21 cellular contexts compared by ENCODE assay signal in the genomic region with DNA sequence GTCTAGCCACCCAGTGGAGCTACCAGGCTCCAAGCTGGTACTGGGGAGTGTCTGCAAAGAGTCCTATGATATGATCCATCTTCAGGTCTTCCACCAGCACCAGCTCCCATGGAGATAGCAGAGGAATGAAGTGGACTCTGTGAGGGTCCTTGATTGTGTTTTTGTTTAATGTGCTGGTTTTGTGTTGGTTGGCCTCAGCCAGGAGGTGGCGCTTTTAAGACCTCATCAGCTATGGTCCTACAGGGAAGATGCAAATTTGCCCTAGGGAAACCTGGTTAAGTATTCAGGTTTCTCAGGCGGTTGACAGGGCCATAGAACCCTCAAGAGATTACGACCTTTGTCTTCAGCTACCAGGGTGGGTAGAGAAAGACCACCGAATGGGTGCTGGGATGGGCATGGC.
"Had no signal": no experiment of that assay in that cellular context is flagged by ENCODE, and none has a peak within 500 bp of the region (broad histone marks: within the 10 kb centered on the region; RNA-seq: fewer than 3 reads in every experiment).

No MANE protein-coding gene starts in this region.

- H3K27me3 Mint-ChIP-seq: activated CD4-positive, alpha-beta memory T cell treated with anti-CD3 and anti-CD28 coated beads for 36 hours; activated CD4-positive, alpha-beta T cell treated with anti-CD3 and anti-CD28 coated beads for 36 hours; activated CD8-positive, alpha-beta memory T cell treated with anti-CD3 and anti-CD28 coated beads, Interleukin-2, amount 10 ng/mL, durations not matched to agents 7 days and 5 days; activated naive CD4-positive, alpha-beta T cell treated with anti-CD3 and anti-CD28 coated beads, Interleukin-2, amount 50 U/mL, for 24 hours; natural killer cell treated with Interleukin-12 subunit alpha and Interleukin-12 subunit beta and Interleukin-15 and Interleukin-18, amount 100 ng/mL, for 72 hours; type B pancreatic cell had no signal

- H3K4me3 ChIP-seq: adrenal gland, left ventricle myocardium inferior, suprapubic skin had no signal

- H3K9me3 ChIP-seq: adrenal gland, left ventricle myocardium inferior, suprapubic skin had no signal

- H3K27ac Mint-ChIP-seq: activated CD4-positive, alpha-beta memory T cell treated with anti-CD3 and anti-CD28 coated beads for 36 hours; activated CD4-positive, alpha-beta T cell treated with anti-CD3 and anti-CD28 coated beads for 36 hours; activated CD8-positive, alpha-beta memory T cell treated with anti-CD3 and anti-CD28 coated beads, Interleukin-2, amount 10 ng/mL, durations not matched to agents 7 days and 5 days; activated naive CD4-positive, alpha-beta T cell treated with anti-CD3 and anti-CD28 coated beads, Interleukin-2, amount 50 U/mL, for 24 hours; natural killer cell treated with Interleukin-12 subunit alpha and Interleukin-12 subunit beta and Interleukin-15 and Interleukin-18, amount 100 ng/mL, for 72 hours; type B pancreatic cell had no signal

- H3K4me1 ChIP-seq: adrenal gland, left ventricle myocardium inferior, suprapubic skin had no signal

- ATAC-seq: activated CD4-positive, alpha-beta T cell treated with anti-CD3 and anti-CD28 coated beads for 36 hours; activated CD8-positive, alpha-beta memory T cell treated with anti-CD3 and anti-CD28 coated beads, Interleukin-2, amount 10 ng/mL, durations not matched to agents 7 days and 5 days; natural killer cell treated with Interleukin-12 subunit alpha and Interleukin-12 subunit beta and Interleukin-15 and Interleukin-18, amount 100 ng/mL, for 72 hours; right cardiac atrium; stimulated activated naive CD8-positive, alpha-beta T cell treated with anti-CD3 and anti-CD28 coated beads, Interleukin-15, Interleukin-2, amounts not matched to agents 100 U/mL and 50 U/mL, for 24 hours had no signal

- H3K27ac ChIP-seq: adrenal gland, left ventricle myocardium inferior, suprapubic skin, VCaP had no signal

- H3K36me3 Mint-ChIP-seq: activated CD4-positive, alpha-beta memory T cell treated with anti-CD3 and anti-CD28 coated beads for 36 hours; activated CD8-positive, alpha-beta memory T cell treated with anti-CD3 and anti-CD28 coated beads, Interleukin-2, amount 10 ng/mL, durations not matched to agents 7 days and 5 days; activated naive CD4-positive, alpha-beta T cell treated with anti-CD3 and anti-CD28 coated beads, Interleukin-2, amount 50 U/mL, for 24 hours; natural killer cell treated with Interleukin-12 subunit alpha and Interleukin-12 subunit beta and Interleukin-15 and Interleukin-18, amount 100 ng/mL, for 72 hours; type B pancreatic cell had no signal

- H3K36me3 ChIP-seq: adrenal gland, left ventricle myocardium inferior, suprapubic skin had no signal

- H3K9me3 Mint-ChIP-seq: type B pancreatic cell had no signal

- DNase-seq: activated CD4-positive, alpha-beta memory T cell treated with anti-CD3 and anti-CD28 coated beads for 36 hours; activated CD4-positive, alpha-beta T cell treated with anti-CD3 and anti-CD28 coated beads for 36 hours; activated CD8-positive, alpha-beta memory T cell treated with anti-CD3 and anti-CD28 coated beads, Interleukin-2, amount 10 ng/mL, durations not matched to agents 7 days and 5 days; activated effector memory CD4-positive, alpha-beta T cell treated with Interleukin-2 at 50 U/mL for 16 hours; activated T-cell treated with anti-CD3 and anti-CD28 coated beads, Interleukin-2, amount 50 U/mL, for 1 hour; adrenal gland; caudate nucleus; hypothalamus; left ventricle myocardium inferior; nucleus accumbens; right cardiac atrium; small intestine; stimulated activated CD4-positive, alpha-beta T cell treated with anti-CD3 and anti-CD28 coated beads, Interleukin-4, amount 100 ng/mL, for 4 hours; stimulated activated CD8-positive, alpha-beta memory T cell treated with anti-CD3 and anti-CD28 coated beads, Interleukin-4, amount 100 ng/mL, for 48 hours; stimulated activated naive CD8-positive, alpha-beta T cell treated with anti-CD3 and anti-CD28 coated beads, Interleukin-15, Interleukin-2, amounts not matched to agents 100 U/mL and 50 U/mL, for 24 hours; T1000 had no signal

- H3K4me1 Mint-ChIP-seq: activated CD4-positive, alpha-beta T cell treated with anti-CD3 and anti-CD28 coated beads for 36 hours; activated CD8-positive, alpha-beta memory T cell treated with anti-CD3 and anti-CD28 coated beads, Interleukin-2, amount 10 ng/mL, durations not matched to agents 7 days and 5 days; activated naive CD4-positive, alpha-beta T cell treated with anti-CD3 and anti-CD28 coated beads, Interleukin-2, amount 50 U/mL, for 24 hours had no signal

- H3K27me3 ChIP-seq: adrenal gland, suprapubic skin had no signal

- H3K4me3 Mint-ChIP-seq: activated CD4-positive, alpha-beta memory T cell treated with anti-CD3 and anti-CD28 coated beads for 36 hours; activated CD4-positive, alpha-beta T cell treated with anti-CD3 and anti-CD28 coated beads for 36 hours; activated CD8-positive, alpha-beta memory T cell treated with anti-CD3 and anti-CD28 coated beads, Interleukin-2, amount 10 ng/mL, durations not matched to agents 7 days and 5 days; activated naive CD4-positive, alpha-beta T cell treated with anti-CD3 and anti-CD28 coated beads, Interleukin-2, amount 50 U/mL, for 24 hours; natural killer cell treated with Interleukin-12 subunit alpha and Interleukin-12 subunit beta and Interleukin-15 and Interleukin-18, amount 100 ng/mL, for 72 hours; type B pancreatic cell had no signal
